In the genomic region with DNA sequence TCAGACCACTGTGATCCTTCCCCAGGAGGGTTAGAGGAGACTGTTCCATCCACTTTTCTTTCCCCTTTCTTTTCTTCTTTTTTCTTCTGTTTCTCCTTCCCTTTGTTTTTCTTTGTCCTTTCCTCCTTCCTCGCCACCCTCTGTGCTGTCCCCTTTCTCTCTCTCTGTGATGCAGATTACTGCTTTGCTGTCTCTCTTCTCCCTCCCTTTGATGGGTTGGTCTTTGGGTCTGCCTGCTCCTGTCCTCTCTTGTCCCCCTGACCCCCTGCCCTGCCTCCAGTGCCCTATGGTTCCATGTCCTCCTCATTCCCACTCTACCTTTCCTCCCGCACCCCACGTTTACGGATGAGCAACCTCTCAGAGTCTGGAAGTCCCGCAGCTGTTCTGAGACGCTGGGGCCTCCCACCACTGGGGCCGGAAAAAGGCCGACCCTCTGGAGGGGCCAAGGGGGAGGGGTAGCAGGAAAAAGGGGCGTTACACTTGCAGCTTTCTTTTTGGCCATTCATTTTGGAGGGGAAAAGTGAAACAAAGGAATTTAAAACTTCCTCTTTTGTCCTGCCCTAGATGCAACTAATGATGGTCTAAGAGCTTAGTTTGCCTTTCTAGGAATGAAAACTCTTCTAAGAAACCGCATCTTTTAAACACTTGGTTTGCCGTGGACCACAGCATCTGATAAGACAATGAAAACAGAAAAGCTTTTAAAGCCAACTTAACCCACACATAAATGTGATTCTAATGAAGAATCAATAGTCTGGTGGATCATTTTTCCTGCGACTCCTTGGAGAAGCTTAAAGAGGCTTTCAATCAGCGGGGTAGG, we compare ENCODE assay signal across 2 cellular contexts.
TF ChIP-seq lines count a peak whose summit lies in the region.

No MANE protein-coding gene starts in this region.

TF ChIP-seq in IMR-90, 13 proteins besides CTCF, POLR2A, EP300 and RAD21:
- TF ChIP-seq CHD1 (IDR thresholded peaks at IDR 0.05; ENCODE audit: low read depth, low read length) (no peak), RFX5 (IDR thresholded peaks at IDR 0.05; ENCODE audit: low read depth, low read length) (no peak), MAZ (IDR thresholded peaks at IDR 0.05; ENCODE audit: borderline replicate concordance, low read depth, low read length) (no peak), MXI1 (IDR thresholded peaks at IDR 0.05; ENCODE audit: borderline replicate concordance, low read depth, low read length) (no peak), CEBPB (IDR thresholded peaks at IDR 0.05; ENCODE audit: low read depth, low read length) (no peak), MAFK (IDR thresholded peaks at IDR 0.05; ENCODE audit: low read depth, low read length) (no peak), NFE2L2 (IDR thresholded peaks at IDR 0.05; ENCODE audit: low read depth, low read length) (no peak), BHLHE40 (IDR thresholded peaks at IDR 0.05; ENCODE audit: low read depth, low read length) (no peak), RCOR1 (IDR thresholded peaks at IDR 0.05; ENCODE audit: insufficient replicate concordance, low read length) (no peak), SMC3 (IDR thresholded peaks at IDR 0.05; ENCODE audit: low read depth, low read length) (no peak), FOS (IDR thresholded peaks at IDR 0.05; ENCODE audit: low read depth, low read length) (no peak)
- TF ChIP-seq, protein P1, sequence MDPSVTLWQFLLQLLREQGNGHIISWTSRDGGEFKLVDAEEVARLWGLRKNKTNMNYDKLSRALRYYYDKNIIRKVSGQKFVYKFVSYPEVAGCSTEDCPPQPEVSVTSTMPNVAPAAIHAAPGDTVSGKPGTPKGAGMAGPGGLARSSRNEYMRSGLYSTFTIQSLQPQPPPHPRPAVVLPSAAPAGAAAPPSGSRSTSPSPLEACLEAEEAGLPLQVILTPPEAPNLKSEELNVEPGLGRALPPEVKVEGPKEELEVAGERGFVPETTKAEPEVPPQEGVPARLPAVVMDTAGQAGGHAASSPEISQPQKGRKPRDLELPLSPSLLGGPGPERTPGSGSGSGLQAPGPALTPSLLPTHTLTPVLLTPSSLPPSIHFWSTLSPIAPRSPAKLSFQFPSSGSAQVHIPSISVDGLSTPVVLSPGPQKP (IDR thresholded peaks at IDR 0.05; ENCODE audit: borderline replicate concordance, low read depth, low read length): no peak
- TF ChIP-seq, protein P2, sequence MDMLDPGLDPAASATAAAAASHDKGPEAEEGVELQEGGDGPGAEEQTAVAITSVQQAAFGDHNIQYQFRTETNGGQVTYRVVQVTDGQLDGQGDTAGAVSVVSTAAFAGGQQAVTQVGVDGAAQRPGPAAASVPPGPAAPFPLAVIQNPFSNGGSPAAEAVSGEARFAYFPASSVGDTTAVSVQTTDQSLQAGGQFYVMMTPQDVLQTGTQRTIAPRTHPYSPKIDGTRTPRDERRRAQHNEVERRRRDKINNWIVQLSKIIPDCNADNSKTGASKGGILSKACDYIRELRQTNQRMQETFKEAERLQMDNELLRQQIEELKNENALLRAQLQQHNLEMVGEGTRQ (IDR thresholded peaks at IDR 0.05; ENCODE audit: low read depth, low read length): no peak
TF ChIP-seq in IMR-90: peak in this region for 0.

TF ChIP-seq in WTC11, 78 proteins besides CTCF, POLR2A, EP300 and RAD21:
- TF ChIP-seq CREM (CRISPR knock-in tag; IDR thresholded peaks at IDR 0.05) (no peak), NR1H2 (CRISPR knock-in tag; IDR thresholded peaks at IDR 0.05) (no peak), ZNF219 (CRISPR knock-in tag; IDR thresholded peaks at IDR 0.05; ENCODE audit: borderline replicate concordance) (no peak), ZNF232 (CRISPR knock-in tag; IDR thresholded peaks at IDR 0.05) (no peak), RELA (CRISPR knock-in tag; IDR thresholded peaks at IDR 0.05; ENCODE audit: borderline replicate concordance) (no peak)
